Comparison of ENCODE assay signal across 11 cellular contexts in the genomic region with DNA sequence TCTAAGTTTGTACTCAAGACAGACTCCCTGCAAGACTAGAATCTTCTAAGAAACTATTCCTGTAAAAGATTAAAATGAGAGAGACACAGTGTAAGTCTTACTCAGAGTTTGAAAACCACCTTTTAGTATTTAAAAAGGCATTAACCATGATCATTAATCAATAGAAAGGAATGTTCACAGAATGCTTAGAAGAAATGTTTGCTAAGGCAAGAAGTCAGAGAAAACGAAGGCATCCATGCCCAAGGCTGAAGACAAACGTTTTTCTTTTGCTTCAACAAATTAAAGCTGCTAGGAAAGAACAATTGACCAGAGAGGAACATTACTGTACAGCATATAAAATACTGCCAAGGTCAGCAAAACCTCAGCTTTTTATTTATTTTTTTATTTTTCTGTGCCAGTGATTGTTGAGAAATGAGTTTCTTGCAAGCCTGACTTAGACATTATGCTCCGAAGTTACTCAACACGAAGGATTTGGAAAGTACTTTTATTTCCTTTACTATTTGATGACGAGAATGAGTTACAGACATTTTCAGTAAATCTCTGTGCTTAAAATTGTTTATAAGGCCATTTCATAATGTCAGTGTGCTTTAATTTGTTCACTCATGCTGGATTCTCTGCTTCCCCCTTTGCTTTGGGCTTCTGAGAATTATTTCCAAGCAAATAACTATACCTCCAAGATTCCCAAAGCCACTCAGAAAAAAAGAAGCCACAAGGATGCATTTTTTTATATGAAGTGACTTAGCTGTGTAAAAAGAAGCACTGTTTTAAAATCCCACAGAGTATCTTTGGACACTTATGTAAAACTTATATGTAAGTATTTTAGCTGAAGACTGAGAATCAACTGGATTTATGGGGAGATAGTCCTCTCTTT. TPM values are rescaled to one million over a fixed set of nuclear protein-coding genes. Genes with fewer than 3 reads are reported as not detected.
A peak's percentile ranks its signal among the peaks of the same experiment; 100 is the strongest.
DNase-seq lines count a peak whose midpoint lies in the region; ATAC-seq and TF ChIP-seq lines count a peak whose summit lies in the region.
"Had no signal": no experiment of that assay in that cellular context is flagged by ENCODE, and none has a peak within 500 bp of the region (broad histone marks: within the 10 kb centered on the region; RNA-seq: fewer than 3 reads in every experiment).

No MANE protein-coding gene starts in this region.

- H3K27me3 ChIP-seq in GM23338 (ENCODE audit: insufficient read depth) (no peaks in the 10 kb centered on the region), mammary epithelial cell (ENCODE audit: insufficient read depth, low read length) (no peaks in the 10 kb centered on the region), hepatocyte (no peaks in the 10 kb centered on the region), stomach (no peaks in the 10 kb centered on the region), H7 (ENCODE audit: control insufficient read depth, insufficient read depth, low read length) (no peaks in the 10 kb centered on the region)

- H3K36me3 ChIP-seq in GM23338 (ENCODE audit: insufficient read depth) (peaks cover 29% of the 10 kb centered on the region), mammary epithelial cell (ENCODE audit: insufficient read depth, low read length) (peaks cover 35% of the 10 kb centered on the region), hepatocyte (replicated peaks; ENCODE audit: insufficient read depth, low read depth) (peaks cover 12% of the 10 kb centered on the region), stomach (peaks cover 3 to 39% (median 34%) of the 10 kb centered on the region in 4 donors), H7 (replicated peaks; ENCODE audit: control insufficient read depth, insufficient read depth, low read length) (peaks cover 27% of the 10 kb centered on the region)

- DNase-seq in GM23338 (ENCODE audit: low spot score) (no peak), mammary epithelial cell (peak; percentile 49), hepatocyte (ENCODE audit: low spot score) (no peak), stomach (no peak), 8988T (no peak), H7 (no peak)
- no peak for DNase-seq in activated CD8-positive, alpha-beta T cell treated with anti-CD3 and anti-CD28 coated beads, Interleukin-2, amount 10 ng/mL, durations not matched to agents 7 days and 5 days
- DNase-seq: activated CD4-positive, alpha-beta memory T cell treated with anti-CD3 and anti-CD28 coated beads for 36 hours; head of caudate nucleus; NCI-H2227 treated with DMSO at 0.1 percent for 48 hours had no signal

- BruUV-seq in mammary epithelial cell (replicated peaks; lab: Mats Ljungman, UMichigan): no TSS peak

- no peak overlapping the region for H3K9ac ChIP-seq in mammary epithelial cell (ENCODE audit: insufficient read depth, low read length)

- peaks cover 7% of the 10 kb centered on the region for H3F3A ChIP-seq in GM23338 (replicated peaks; ENCODE audit: low read depth)

- H3K79me2 ChIP-seq in GM23338 (replicated peaks; ENCODE audit: insufficient read depth) (peaks cover 9% of the 10 kb centered on the region; the same call in 1 of the 2 replicates), mammary epithelial cell (ENCODE audit: insufficient read depth, low read length) (peaks cover 40% of the 10 kb centered on the region), hepatocyte (peaks cover 34% of the 10 kb centered on the region)

- H4K20me1 ChIP-seq in GM23338 (replicated peaks; ENCODE audit: insufficient read depth) (peaks cover 15% of the 10 kb centered on the region; the same call in 1 of the 2 replicates), mammary epithelial cell (ENCODE audit: insufficient read depth, low read length) (no peaks in the 10 kb centered on the region), hepatocyte (ENCODE audit: insufficient read depth, poor library complexity, severe bottlenecking) (peaks cover 8% of the 10 kb centered on the region)

- peaks cover 5% of the 10 kb centered on the region; the same call in 2 of the 3 replicates for H3K4me1 Mint-ChIP-seq in GM23338
- no peaks in the 10 kb centered on the region for H3K4me1 Mint-ChIP-seq in activated CD8-positive, alpha-beta T cell treated with anti-CD3 and anti-CD28 coated beads, Interleukin-2, amount 10 ng/mL, durations not matched to agents 7 days and 5 days (ENCODE audit: low read depth)

- H3K27ac Mint-ChIP-seq in GM23338: no peak overlapping the region
- no peak overlapping the region for H3K27ac Mint-ChIP-seq in activated CD8-positive, alpha-beta T cell treated with anti-CD3 and anti-CD28 coated beads, Interleukin-2, amount 10 ng/mL, durations not matched to agents 7 days and 5 days
- H3K27ac Mint-ChIP-seq: activated CD4-positive, alpha-beta memory T cell treated with anti-CD3 and anti-CD28 coated beads for 36 hours had no signal

- TF ChIP-seq EP300 in stomach (IDR thresholded peaks at IDR 0.05): no peak

- no peaks in the 10 kb centered on the region for H3K9me3 Mint-ChIP-seq in GM23338
- no peaks in the 10 kb centered on the region for H3K9me3 Mint-ChIP-seq in activated CD8-positive, alpha-beta T cell treated with anti-CD3 and anti-CD28 coated beads, Interleukin-2, amount 10 ng/mL, durations not matched to agents 7 days and 5 days (ENCODE audit: insufficient read depth)
- H3K9me3 Mint-ChIP-seq: activated CD4-positive, alpha-beta memory T cell treated with anti-CD3 and anti-CD28 coated beads for 36 hours had no signal

- TF ChIP-seq POLR2A in stomach (IDR thresholded peaks at IDR 0.05): no peak

- H3K27me3 Mint-ChIP-seq in GM23338 (ENCODE audit: insufficient read depth, low read depth, poor library complexity): no peaks in the 10 kb centered on the region
- peaks cover 1% of the 10 kb centered on the region for H3K27me3 Mint-ChIP-seq in activated CD8-positive, alpha-beta T cell treated with anti-CD3 and anti-CD28 coated beads, Interleukin-2, amount 10 ng/mL, durations not matched to agents 7 days and 5 days (ENCODE audit: low read depth)
- H3K27me3 Mint-ChIP-seq: activated CD4-positive, alpha-beta memory T cell treated with anti-CD3 and anti-CD28 coated beads for 36 hours had no signal

- 20% methylated on average over 5 of the region's 5 CpGs for WGBS in mammary epithelial cell (ENCODE audit: low coverage, missing lambda C conversion rate)
- WGBS in hepatocyte (ENCODE audit: low lambda C conversion rate, missing lambda C conversion rate): 44% methylated on average over 5 of the region's 5 CpGs
- WGBS in stomach, 5 donors: 36 to 57% (median 48%) methylated on average over 5 of the region's 5 CpGs

- intact Hi-C loops in mammary epithelial cell (cut with micrococcal nuclease) (loop anchor here (1.0 to 10.0 kb wide), 5 partner anchors 278 to 668 kb away; no protein-coding TSS in a partner anchor), stomach (cut with DNase I; ENCODE audit: low total_unique reads) (no loop called here)

- no peak overlapping the region for H3K4me3 ChIP-seq in GM23338
- H3K4me3 ChIP-seq in mammary epithelial cell (replicated peaks in 1 of 3; ENCODE audit: insufficient read depth in 1 of 3, low read depth in 2 of 3, low read length in 3 of 3): no peak overlapping the region
- no peak overlapping the region for H3K4me3 ChIP-seq in hepatocyte
- no peak overlapping the region for H3K4me3 ChIP-seq in stomach
- H3K4me3 ChIP-seq in H7 (ENCODE audit: insufficient read depth, low read depth, low read length): no peak overlapping the region

- H2AFZ ChIP-seq in GM23338 (no peak overlapping the region), mammary epithelial cell (ENCODE audit: low read depth, low read length) (no peak overlapping the region), hepatocyte (no peak overlapping the region)

- H3K36me3 Mint-ChIP-seq in GM23338 (ENCODE audit: low read depth): peaks cover 44% of the 10 kb centered on the region
- H3K36me3 Mint-ChIP-seq in activated CD8-positive, alpha-beta T cell treated with anti-CD3 and anti-CD28 coated beads, Interleukin-2, amount 10 ng/mL, durations not matched to agents 7 days and 5 days (ENCODE audit: low read depth): no peaks in the 10 kb centered on the region
- H3K36me3 Mint-ChIP-seq: activated CD4-positive, alpha-beta memory T cell treated with anti-CD3 and anti-CD28 coated beads for 36 hours had no signal

- no peaks in the 10 kb centered on the region for H3K4me1 ChIP-seq in GM23338 (ENCODE audit: insufficient read depth)
- peaks cover 12% of the 10 kb centered on the region for H3K4me1 ChIP-seq in mammary epithelial cell (ENCODE audit: insufficient read depth, low read length)
- H3K4me1 ChIP-seq in hepatocyte (ENCODE audit: insufficient read depth): peaks cover 41% of the 10 kb centered on the region
- H3K4me1 ChIP-seq in stomach: peaks cover 0 to 32% (median 12%) of the 10 kb centered on the region in 4 donors

- in situ Hi-C loops in mammary epithelial cell (cut with MboI; ENCODE audit: low sequenced_read_pairs in 2 of 2): loop anchor here in 1 of 2 donors (25.0 kb wide), 1 partner anchor 680 kb away; no protein-coding TSS in a partner anchor

- H3K4me3 Mint-ChIP-seq in GM23338: no peak overlapping the region
- no peak overlapping the region for H3K4me3 Mint-ChIP-seq in activated CD8-positive, alpha-beta T cell treated with anti-CD3 and anti-CD28 coated beads, Interleukin-2, amount 10 ng/mL, durations not matched to agents 7 days and 5 days
- H3K4me3 Mint-ChIP-seq: activated CD4-positive, alpha-beta memory T cell treated with anti-CD3 and anti-CD28 coated beads for 36 hours had no signal

- no peaks in the 10 kb centered on the region for H3K9me3 ChIP-seq in mammary epithelial cell (replicated peaks; ENCODE audit: insufficient read depth, low read length)
- no peaks in the 10 kb centered on the region for H3K9me3 ChIP-seq in hepatocyte (ENCODE audit: low read depth)
- H3K9me3 ChIP-seq in stomach: no peaks in the 10 kb centered on the region

- TF ChIP-seq CTCF in GM23338 (conservative IDR thresholded peaks at IDR 0.05; ENCODE audit: low read depth in 2 of 2) (no peak), mammary epithelial cell (conservative IDR thresholded peaks at IDR 0.05 in 1 of 2, IDR thresholded peaks at IDR 0.05 in 1 of 2; ENCODE audit: extremely low read depth in 1 of 2, insufficient read depth in 1 of 2, low read depth in 1 of 2, low read length in 2 of 2) (no peak), hepatocyte (IDR thresholded peaks at IDR 0.05; ENCODE audit: poor library complexity) (no peak), stomach (IDR thresholded peaks at IDR 0.05) (no peak)

- CTCF ChIA-PET in mammary epithelial cell (lab: Charles Lee; ENCODE audit: low non-redundant PET): interaction anchor here (0.6 kb wide), 1 partner anchor 445 kb away, joined by 3 read pairs; no protein-coding TSS in a partner anchor
- CTCF ChIA-PET in activated CD8-positive, alpha-beta T cell treated with anti-CD3 and anti-CD28 coated beads, Interleukin-2, amount 10 ng/mL, durations not matched to agents 7 days and 5 days (lab: Charles Lee): no interaction called here

- POLR2A ChIA-PET in activated CD8-positive, alpha-beta T cell treated with anti-CD3 and anti-CD28 coated beads, Interleukin-2, amount 10 ng/mL, durations not matched to agents 7 days and 5 days (lab: Charles Lee): no interaction called here

- no peaks in the 10 kb centered on the region for H3K9me2 ChIP-seq in GM23338 (ENCODE audit: insufficient read depth)
- no peaks in the 10 kb centered on the region for H3K9me2 ChIP-seq in hepatocyte (replicated peaks; ENCODE audit: insufficient read depth)

- no peak for ATAC-seq in GM23338
- ATAC-seq in activated CD8-positive, alpha-beta T cell treated with anti-CD3 and anti-CD28 coated beads, Interleukin-2, amount 10 ng/mL, durations not matched to agents 7 days and 5 days: no peak
- no peak for ATAC-seq in GM19324 (IDR thresholded peaks at IDR 0.05; ENCODE audit: low FRiP score, unreplicated experiment)

- H3K4me2 ChIP-seq in GM23338 (no peak overlapping the region), mammary epithelial cell (ENCODE audit: insufficient read depth, low read depth, low read length) (peak overlapping the region; percentile 27), hepatocyte (peak overlapping the region; percentile 32)

- H3K27ac ChIP-seq in GM23338 (ENCODE audit: low read depth) (peak overlapping the region; percentile 68), mammary epithelial cell (ENCODE audit: insufficient read depth, low read depth, low read length) (peak overlapping the region; percentile 40), hepatocyte (peak overlapping the region; percentile 51), stomach (peak overlapping the region in 4 of 5 donors; percentile 53 to 77 (median 70))

- dilution Hi-C loops in mammary epithelial cell (cut with HindIII; ENCODE audit: low sequenced_read_pairs): no loop called here

RNA-seq across cellular contexts. Expression of a gene that starts 20.5 kb away (rescaled TPM):
- total RNA-seq in GM23338 (2014; rRNA removed; shearing (Covaris generic)): 55.3 and 55.7 TPM in 2 replicates
- polyA plus RNA-seq in GM23338 (2016; fragmentation: Nextera tagmentation; extraction: Ambion mirVana): 42.3 and 48.2 TPM in 2 replicates
- 100 to 1,000 TPM; 146 to 178 TPM for total RNA-seq in mammary epithelial cell
- polyA plus RNA-seq in mammary epithelial cell: 28.6 TPM
- polyA minus RNA-seq in mammary epithelial cell: 243 TPM
- total RNA-seq in hepatocyte: 133 and 135 TPM in 2 replicates
- polyA plus RNA-seq in hepatocyte: 110 and 118 TPM in 2 replicates
- 10 to 100 TPM; 10.3 to 58.2 (median 20.9) TPM for total RNA-seq in stomach
- polyA plus RNA-seq in stomach: 10 to 100 TPM; 29.5 to 34.1 (median 30.4) TPM
- not detected for total RNA-seq in activated CD8-positive, alpha-beta T cell treated with anti-CD3 and anti-CD28 coated beads, Interleukin-2, amount 10 ng/mL, durations not matched to agents 7 days and 5 days
- 53.3 and 76.6 TPM in 2 replicates for total RNA-seq in H7 (2014; rRNA removed; shearing (Covaris generic))
- total RNA-seq: activated CD4-positive, alpha-beta memory T cell treated with anti-CD3 and anti-CD28 coated beads for 36 hours had no signal

Comparison
In these comparisons a context has a peak if more than half of its experiments do, and no peak if none do; other contexts are left out.
1. RNA of a gene that starts 20.5 kb away (total RNA-seq): 146 to 178 TPM in mammary epithelial cell, 133 to 135 TPM in hepatocyte, 55.3 to 55.7 TPM in GM23338, 53.3 to 76.6 TPM in H7 and 10.3 to 58.2 TPM in stomach; not detected in activated CD8-positive, alpha-beta T cell treated with anti-CD3 and anti-CD28 coated beads, Interleukin-2, amount 10 ng/mL, durations not matched to agents 7 days and 5 days; every median in the first group is over 10 times any median in the second.
2. Peak in every context shown above with its lines, with median percentiles within 50 percentile points of each other: H3K27ac ChIP-seq.